ENCODE assay signal across 19 cellular contexts in the genomic region with DNA sequence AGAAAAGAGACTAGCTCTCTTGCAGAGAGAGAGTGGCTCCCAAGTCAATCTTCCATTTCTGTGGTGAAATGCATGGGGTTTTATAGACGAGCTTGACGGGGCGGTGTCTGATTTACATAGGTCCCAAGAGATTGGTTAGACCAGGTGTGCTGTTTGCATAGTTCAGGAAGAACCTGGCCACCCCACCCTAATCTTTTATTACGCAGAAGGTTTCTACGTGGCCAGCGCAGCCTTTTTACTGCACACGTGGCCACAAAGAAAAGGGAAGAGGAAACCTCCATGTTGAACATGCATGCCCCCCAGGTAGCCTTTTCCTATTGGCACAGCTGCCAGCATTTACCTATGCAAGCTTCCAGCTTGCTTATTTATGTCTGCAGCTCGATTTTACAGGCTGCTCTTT.
DNase-seq lines count a peak whose midpoint lies in the region; ATAC-seq and TF ChIP-seq lines count a peak whose summit lies in the region.
"Had no signal": no experiment of that assay in that cellular context is flagged by ENCODE, and none has a peak within 500 bp of the region (broad histone marks: within the 10 kb centered on the region; RNA-seq: fewer than 3 reads in every experiment).

No MANE protein-coding gene starts in this region.

- no peaks in the 10 kb centered on the region for H3F3A ChIP-seq in SK-N-SH (replicated peaks; ENCODE audit: insufficient read depth)

- no peak overlapping the region for H2AFZ ChIP-seq in SK-N-SH (ENCODE audit: low read depth)
- H2AFZ ChIP-seq: GM23248 had no signal

- H3K9me2 ChIP-seq in SK-N-SH = no peaks in the 10 kb centered on the region

- peak; percentile 37 for ATAC-seq in mucosa of descending colon

- TF ChIP-seq CTCF in VCaP (conservative IDR thresholded peaks at IDR 0.05) (no peak), mucosa of descending colon (IDR thresholded peaks at IDR 0.05) (no peak), SK-N-SH (IDR thresholded peaks at IDR 0.05) (no peak)

- H3K27ac ChIP-seq in VCaP (peak overlapping the region; percentile 58), SK-N-SH (ENCODE audit: low read depth in 2 of 2, low read length in 1 of 2) (no peak overlapping the region)
- H3K27ac ChIP-seq: 22Rv1, BLaER1, GM23248, Peyer's patch had no signal

- peak; percentile 65 for DNase-seq in DMS153 (lab: John Stamatoyannopoulos, UW)
- DNase-seq in DMS153 treated with DMSO at 0.1 percent for 48 hours (lab: John Stamatoyannopoulos, UW; ENCODE audit: unreplicated experiment) = no peak
- DNase-seq in NCI-H146 (lab: John Stamatoyannopoulos, UW) = peak; percentile 59
- peak in 1 of 3 donors; percentile 1 for DNase-seq in mucosa of descending colon
- no peak for DNase-seq in SK-N-SH
- no peak for DNase-seq in dedifferentiated amniotic fluid mesenchymal stem cell (ENCODE audit: extremely low spot score)
- no peak for DNase-seq in RPMI8226
- DNase-seq: GM23248, HFFc6, KG1, NCI-H1048, NCI-H1930, NCI-H82, Peyer's patch, SHP77 had no signal

- 43% methylated on average over 8 of the region's 8 CpGs for WGBS in SK-N-SH (ENCODE audit: low lambda C conversion rate)

- H3K36me3 ChIP-seq in mucosa of descending colon (ENCODE audit: low read depth) = no peaks in the 10 kb centered on the region
- H3K36me3 ChIP-seq in SK-N-SH (replicated peaks in 1 of 2; ENCODE audit: control insufficient read depth in 1 of 2, insufficient read depth in 2 of 2, low read length in 1 of 2) = no peaks in the 10 kb centered on the region
- H3K36me3 ChIP-seq: BLaER1, Peyer's patch had no signal

- no peaks in the 10 kb centered on the region for H3K27me3 ChIP-seq in SK-N-SH (ENCODE audit: insufficient read depth)
- H3K27me3 ChIP-seq: BLaER1, Peyer's patch had no signal

- H3K9me3 ChIP-seq in mucosa of descending colon = no peaks in the 10 kb centered on the region
- no peaks in the 10 kb centered on the region for H3K9me3 ChIP-seq in SK-N-SH
- H3K9me3 ChIP-seq: BLaER1, Peyer's patch had no signal

- CTCF ChIA-PET in SK-N-SH (lab: Yijun Ruan, JAX) = no interaction called here

- H4K20me1 ChIP-seq in SK-N-SH (ENCODE audit: insufficient read depth) = no peaks in the 10 kb centered on the region
- H4K20me1 ChIP-seq: BLaER1 had no signal

- H3K79me2 ChIP-seq in SK-N-SH (ENCODE audit: insufficient read depth) = no peaks in the 10 kb centered on the region

- H3K4me2 ChIP-seq in SK-N-SH = no peak overlapping the region
- H3K4me2 ChIP-seq: BLaER1 had no signal

- intact Hi-C loops in mucosa of descending colon (cut with DNase I, micrococcal nuclease) = no loop called here

- H3K4me3 ChIP-seq in mucosa of descending colon (no peak overlapping the region), SK-N-SH (ENCODE audit: low read depth in 2 of 2, low read length in 1 of 2) (no peak overlapping the region)
- H3K4me3 ChIP-seq: BLaER1, GM12878, GM23248, Peyer's patch had no signal

- H3K4me1 ChIP-seq in mucosa of descending colon (ENCODE audit: low read depth) (no peaks in the 10 kb centered on the region), SK-N-SH (ENCODE audit: control insufficient read depth in 1 of 2, insufficient read depth in 2 of 2, low read depth in 1 of 2, low read length in 1 of 2) (no peaks in the 10 kb centered on the region)
- H3K4me1 ChIP-seq: BLaER1, Peyer's patch had no signal

- no peak for TF ChIP-seq EP300 in SK-N-SH (IDR thresholded peaks at IDR 0.05; ENCODE audit: borderline replicate concordance in 1 of 2, low read depth in 1 of 2, low read length in 1 of 2)

- no peak for TF ChIP-seq RAD21 in SK-N-SH (IDR thresholded peaks at IDR 0.05; ENCODE audit: low read length)

- H3K9ac ChIP-seq in SK-N-SH = no peak overlapping the region
- H3K9ac ChIP-seq: BLaER1, GM23248 had no signal

- POLR2A ChIA-PET in SK-N-SH (lab: Yijun Ruan, JAX) = no interaction called here

TF ChIP-seq in SK-N-SH, 30 proteins besides CTCF, POLR2A, EP300 and RAD21:
- TF ChIP-seq, protein P1, sequence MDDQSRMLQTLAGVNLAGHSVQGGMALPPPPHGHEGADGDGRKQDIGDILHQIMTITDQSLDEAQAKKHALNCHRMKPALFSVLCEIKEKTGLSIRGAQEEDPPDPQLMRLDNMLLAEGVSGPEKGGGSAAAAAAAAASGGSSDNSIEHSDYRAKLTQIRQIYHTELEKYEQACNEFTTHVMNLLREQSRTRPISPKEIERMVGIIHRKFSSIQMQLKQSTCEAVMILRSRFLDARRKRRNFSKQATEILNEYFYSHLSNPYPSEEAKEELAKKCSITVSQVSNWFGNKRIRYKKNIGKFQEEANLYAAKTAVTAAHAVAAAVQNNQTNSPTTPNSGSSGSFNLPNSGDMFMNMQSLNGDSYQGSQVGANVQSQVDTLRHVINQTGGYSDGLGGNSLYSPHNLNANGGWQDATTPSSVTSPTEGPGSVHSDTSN (IDR thresholded peaks at IDR 0.05) = no peak
- TF ChIP-seq JUND (IDR thresholded peaks at IDR 0.05) = no peak
- TF ChIP-seq POLR2AphosphoS5 (IDR thresholded peaks at IDR 0.05; ENCODE audit: low read depth, low read length) = no peak
- no peak for TF ChIP-seq USF1 (IDR thresholded peaks at IDR 0.05; ENCODE audit: borderline replicate concordance, low read depth)
- no peak for TF ChIP-seq EZH2phosphoT487 (IDR thresholded peaks at IDR 0.05; ENCODE audit: borderline replicate concordance, low read depth)
- TF ChIP-seq NRF1 (IDR thresholded peaks at IDR 0.05; ENCODE audit: low read depth, low read length) = no peak
- no peak for TF ChIP-seq CHD2 (IDR thresholded peaks at IDR 0.05; ENCODE audit: low read length, partially characterized antibody)
- no peak for TF ChIP-seq RCOR1 (IDR thresholded peaks at IDR 0.05; ENCODE audit: low read length)
- no peak for TF ChIP-seq YY1 (IDR thresholded peaks at IDR 0.05; ENCODE audit: low read depth)
- TF ChIP-seq ELF1 (IDR thresholded peaks at IDR 0.05) = no peak
- TF ChIP-seq FOXJ3 (CRISPR knock-in tag; IDR thresholded peaks at IDR 0.05) = no peak

Comparison
In these comparisons a context has a peak if more than half of its experiments do, and no peak if none do; other contexts are left out.
1. DNase-seq: peak in DMS153 (single experiment) and NCI-H146 (single experiment); none in DMS153 treated with DMSO at 0.1 percent for 48 hours (single experiment), SK-N-SH (single experiment), dedifferentiated amniotic fluid mesenchymal stem cell (single experiment) and RPMI8226 (single experiment).